Comparison of ENCODE assay signal across 17 cellular contexts in the genomic region with DNA sequence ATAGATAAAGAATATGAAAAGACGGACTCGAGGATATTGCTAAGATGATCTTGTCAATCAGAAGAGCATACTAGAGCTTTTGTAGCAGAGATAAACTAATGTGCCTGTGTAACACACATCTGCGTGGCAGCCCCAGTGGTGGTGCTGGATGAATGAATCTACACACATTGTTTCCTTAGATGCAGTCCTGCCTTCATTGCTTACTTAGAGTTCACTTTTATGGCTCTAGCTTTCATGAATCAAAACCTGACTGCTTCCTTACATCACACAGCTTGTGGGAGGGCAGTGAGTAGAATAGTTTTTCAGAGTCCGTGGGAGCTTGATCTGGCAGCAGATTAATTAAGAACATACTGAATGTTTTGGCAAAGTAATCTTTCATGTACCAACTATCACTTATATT.
DNase-seq lines count a peak whose midpoint lies in the region; ATAC-seq and TF ChIP-seq lines count a peak whose summit lies in the region.
"Had no signal": no experiment of that assay in that cellular context is flagged by ENCODE, and none has a peak within 500 bp of the region (broad histone marks: within the 10 kb centered on the region; RNA-seq: fewer than 3 reads in every experiment).

No MANE protein-coding gene starts in this region.

- dilution Hi-C loops in IMR-90 (cut with HindIII; ENCODE audit: low sequenced_read_pairs, unreplicated experiment) = no loop called here

- H3K56ac ChIP-seq in IMR-90 (ENCODE audit: extremely low read depth, insufficient read depth, low read length) = no peak overlapping the region

- H3K23ac ChIP-seq in IMR-90 (ENCODE audit: low read depth, low read length) = no peak overlapping the region; the same call in 1 of the 2 replicates

- H4K5ac ChIP-seq in IMR-90 (ENCODE audit: low read depth, low read length) = no peak overlapping the region

- H3K36me3 ChIP-seq in BLaER1 treated with 17β-estradiol and CSF1 and Interleukin-3, amounts not matched to agents 10 nM and 100 nM = peaks cover 0 to 15% (median 5%) of the 10 kb centered on the region in 11 experiments; a peak in 5 of 22 replicates
- H3K36me3 ChIP-seq in IMR-90 (ENCODE audit: control insufficient read depth, insufficient read depth, low read length) = no peaks in the 10 kb centered on the region
- H3K36me3 ChIP-seq: left ventricle myocardium inferior, SJCRH30, transverse colon had no signal

- intact Hi-C loops in IMR-90 (cut with micrococcal nuclease) = loop anchor here (5.0 kb wide), 1 partner anchor 358 kb away; no protein-coding TSS in a partner anchor

- no peak overlapping the region for H2AK9ac ChIP-seq in IMR-90 (replicated peaks; ENCODE audit: low read depth, low read length, poor library complexity)

- no peaks in the 10 kb centered on the region for H3K9me3 ChIP-seq in BLaER1 treated with 17β-estradiol and CSF1 and Interleukin-3, amounts not matched to agents 10 nM and 100 nM (replicated peaks in 1 of 11)
- no peaks in the 10 kb centered on the region for H3K9me3 ChIP-seq in IMR-90 (ENCODE audit: control insufficient read depth, insufficient read depth, low read length)
- H3K9me3 ChIP-seq: left ventricle myocardium inferior, transverse colon had no signal

- H4K20me1 ChIP-seq in BLaER1 treated with 17β-estradiol and CSF1 and Interleukin-3, amounts not matched to agents 10 nM and 100 nM = peaks cover 0 to 6% (median 0%) of the 10 kb centered on the region in 11 experiments; a peak in 1 of 22 replicates
- H4K20me1 ChIP-seq in IMR-90 (ENCODE audit: insufficient read depth, low read length) = no peaks in the 10 kb centered on the region; the same call in 1 of the 2 replicates

- H3K79me1 ChIP-seq in IMR-90 (ENCODE audit: low read depth in 1 of 2, low read length in 2 of 2) = peaks cover 0 to 4% of the 10 kb centered on the region in 2 experiments; a peak in 2 of 4 replicates

- POLR2A ChIA-PET in IMR-90 (lab: Charles Lee; ENCODE audit: unreplicated experiment) = no interaction called here

- no peak overlapping the region for H4K91ac ChIP-seq in IMR-90 (ENCODE audit: insufficient read depth, low read depth, low read length)

- H3K4ac ChIP-seq in IMR-90 (ENCODE audit: low read depth, low read length) = no peak overlapping the region

- H2BK5ac ChIP-seq in IMR-90 (ENCODE audit: low read depth, low read length, poor library complexity, severe bottlenecking) = no peak overlapping the region

- no peak; the same call in 1 of the 2 replicates for ATAC-seq in IMR-90 (ENCODE audit: low read depth)
- ATAC-seq: esophagus mucosa; stimulated activated naive CD8-positive, alpha-beta T cell treated with anti-CD3 and anti-CD28 coated beads, Interleukin-15, amount 100 ng/mL, for 72 hours had no signal

- peak overlapping the region in 2 of 11 experiments; percentile 49 to 68; a peak in 3 of 22 replicates for H3K27ac ChIP-seq in BLaER1 treated with 17β-estradiol and CSF1 and Interleukin-3, amounts not matched to agents 10 nM and 100 nM
- H3K27ac ChIP-seq in IMR-90 (ENCODE audit: insufficient read depth, low read length) = no peak overlapping the region
- H3K27ac ChIP-seq: left ventricle myocardium inferior, SJCRH30, transverse colon had no signal

- no peak overlapping the region for H3K4me3 ChIP-seq in BLaER1 treated with 17β-estradiol and CSF1 and Interleukin-3, amounts not matched to agents 10 nM and 100 nM
- H3K4me3 ChIP-seq in IMR-90 (ENCODE audit: insufficient read depth, low read depth, low read length) (no peak overlapping the region), fibroblast of mammary gland (ENCODE audit: control insufficient read depth, low read depth, low read length) (no peak overlapping the region)
- H3K4me3 ChIP-seq: left ventricle myocardium inferior, SJCRH30, transverse colon had no signal

- in situ Hi-C loops in IMR-90 (cut with MboI; ENCODE audit: low sequenced_read_pairs) = no loop called here

- H2AFZ ChIP-seq in IMR-90 (replicated peaks; ENCODE audit: low read length, poor library complexity) = no peak overlapping the region

- no peaks in the 10 kb centered on the region for H3K27me3 ChIP-seq in BLaER1 treated with 17β-estradiol and CSF1 and Interleukin-3, amounts not matched to agents 10 nM and 100 nM
- H3K27me3 ChIP-seq in IMR-90 (ENCODE audit: control insufficient read depth, insufficient read depth, low read length) = no peaks in the 10 kb centered on the region
- H3K27me3 ChIP-seq: SJCRH30, transverse colon had no signal

- no TSS peak for BruUV-seq in IMR-90 (replicated peaks; lab: Mats Ljungman, UMichigan)

- no peak overlapping the region for H3K14ac ChIP-seq in IMR-90 (replicated peaks; ENCODE audit: low read depth, low read length)

- no peak for TF ChIP-seq RAD21 in IMR-90 (IDR thresholded peaks at IDR 0.05; ENCODE audit: low read length)

- no peak overlapping the region for H3K18ac ChIP-seq in IMR-90 (ENCODE audit: low read depth, low read length)

- H2BK20ac ChIP-seq in IMR-90 (ENCODE audit: low read depth, low read length) = no peak overlapping the region

- H2BK15ac ChIP-seq in IMR-90 (ENCODE audit: low read depth, low read length) = no peak overlapping the region

- TF ChIP-seq CTCF in IMR-90 (conservative IDR thresholded peaks at IDR 0.05; ENCODE audit: low read depth, low read length) (no peak), fibroblast of mammary gland (conservative IDR thresholded peaks at IDR 0.05; ENCODE audit: control insufficient read depth, insufficient read depth, low read depth, low read length) (no peak)

- peaks cover 9 to 35% (median 30%) of the 10 kb centered on the region in 10 experiments; a peak in 18 of 20 replicates for H3K4me1 ChIP-seq in BLaER1 treated with 17β-estradiol and CSF1 and Interleukin-3, amounts not matched to agents 10 nM and 100 nM
- peaks cover 8% of the 10 kb centered on the region for H3K4me1 ChIP-seq in IMR-90 (ENCODE audit: control insufficient read depth, insufficient read depth, low read length)
- H3K4me1 ChIP-seq: transverse colon had no signal

- no peak for TF ChIP-seq POLR2A in IMR-90 (IDR thresholded peaks at IDR 0.05; ENCODE audit: low read depth, low read length)

- peak; percentile 15 for DNase-seq in IMR-90
- DNase-seq in fibroblast of mammary gland (ENCODE audit: low read depth) = peak; percentile 50
- peak; percentile 33 for DNase-seq in pons (ENCODE audit: low spot score)
- DNase-seq in NCI-H2196 (lab: John Stamatoyannopoulos, UW; ENCODE audit: unreplicated experiment) = no peak
- DNase-seq in epidermal melanocyte (ENCODE audit: insufficient read length, low spot score) = no peak
- no peak for DNase-seq in activated CD4-positive, alpha-beta T cell treated with anti-CD3 and anti-CD28 coated beads, Interleukin-2, amount 50 U/mL, for 48 hours
- no peak for DNase-seq in activated T-cell treated with anti-CD3 and anti-CD28 coated beads, Interleukin-2, amount 50 U/mL, for 1 hour
- DNase-seq: activated CD4-positive, alpha-beta memory T cell treated with anti-CD3 and anti-CD28 coated beads for 36 hours; amniotic stem cell; left ventricle myocardium inferior; NCI-H2227 treated with DMSO at 0.1 percent for 48 hours; stimulated activated CD4-positive, alpha-beta T cell treated with anti-CD3 and anti-CD28 coated beads, Interleukin-4, amount 100 ng/mL, for 1 hour; stimulated activated naive CD8-positive, alpha-beta T cell treated with anti-CD3 and anti-CD28 coated beads, Interleukin-15, amount 100 ng/mL, for 72 hours; transverse colon had no signal

- 50% methylated on average over 2 of the region's 4 CpGs; no CpG with 5 or more reads in 1 of the 2 experiments for whole genome bisulfite sequencing in IMR-90 (ENCODE audit: extremely low coverage in 2 of 2, insufficient read length in 1 of 2), 2 experiments

- no peak overlapping the region for H2BK120ac ChIP-seq in IMR-90 (ENCODE audit: low read depth, low read length)

- H2AK5ac ChIP-seq in IMR-90 (ENCODE audit: low read depth, low read length) = no peak overlapping the region

- H3K9ac ChIP-seq in BLaER1 treated with 17β-estradiol and CSF1 and Interleukin-3, amounts not matched to agents 10 nM and 100 nM = no peak overlapping the region
- no peak overlapping the region for H3K9ac ChIP-seq in IMR-90 (ENCODE audit: low read depth, low read length)

- peaks cover 8% of the 10 kb centered on the region for H3K9me1 ChIP-seq in IMR-90 (ENCODE audit: insufficient read depth, low read length)

- H3K4me2 ChIP-seq in BLaER1 treated with 17β-estradiol and CSF1 and Interleukin-3, amounts not matched to agents 10 nM and 100 nM = peak overlapping the region in 6 of 11 experiments; percentile 62 to 80 (median 71); a peak in 6 of 22 replicates
- H3K4me2 ChIP-seq in IMR-90 (ENCODE audit: low read depth, low read length) = no peak overlapping the region

- CTCF ChIA-PET in IMR-90 (lab: Yijun Ruan, JAX) = interaction anchor here (0.6 to 2.8 kb wide), 8 partner anchors 8 to 468 kb away, joined by 3 to 12 read pairs (median 4); no protein-coding TSS in a partner anchor

- H4K8ac ChIP-seq in IMR-90 (ENCODE audit: low read depth in 2 of 2, low read length in 2 of 2) = no peak overlapping the region

TF ChIP-seq in IMR-90, 13 proteins besides CTCF, POLR2A, EP300 and RAD21 (continues in another document):
- TF ChIP-seq FOS (IDR thresholded peaks at IDR 0.05; ENCODE audit: low read depth, low read length) = no peak
- TF ChIP-seq CHD1 (IDR thresholded peaks at IDR 0.05; ENCODE audit: low read depth, low read length) = no peak
- no peak for TF ChIP-seq NFE2L2 (IDR thresholded peaks at IDR 0.05; ENCODE audit: low read depth, low read length)
- TF ChIP-seq, protein P1, sequence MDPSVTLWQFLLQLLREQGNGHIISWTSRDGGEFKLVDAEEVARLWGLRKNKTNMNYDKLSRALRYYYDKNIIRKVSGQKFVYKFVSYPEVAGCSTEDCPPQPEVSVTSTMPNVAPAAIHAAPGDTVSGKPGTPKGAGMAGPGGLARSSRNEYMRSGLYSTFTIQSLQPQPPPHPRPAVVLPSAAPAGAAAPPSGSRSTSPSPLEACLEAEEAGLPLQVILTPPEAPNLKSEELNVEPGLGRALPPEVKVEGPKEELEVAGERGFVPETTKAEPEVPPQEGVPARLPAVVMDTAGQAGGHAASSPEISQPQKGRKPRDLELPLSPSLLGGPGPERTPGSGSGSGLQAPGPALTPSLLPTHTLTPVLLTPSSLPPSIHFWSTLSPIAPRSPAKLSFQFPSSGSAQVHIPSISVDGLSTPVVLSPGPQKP (IDR thresholded peaks at IDR 0.05; ENCODE audit: borderline replicate concordance, low read depth, low read length) = no peak
- TF ChIP-seq MAZ (IDR thresholded peaks at IDR 0.05; ENCODE audit: borderline replicate concordance, low read depth, low read length) = no peak
- no peak for TF ChIP-seq MAFK (IDR thresholded peaks at IDR 0.05; ENCODE audit: low read depth, low read length)
- no peak for TF ChIP-seq CEBPB (IDR thresholded peaks at IDR 0.05; ENCODE audit: low read depth, low read length)
- no peak for TF ChIP-seq RCOR1 (IDR thresholded peaks at IDR 0.05; ENCODE audit: insufficient replicate concordance, low read length)
- no peak for TF ChIP-seq SMC3 (IDR thresholded peaks at IDR 0.05; ENCODE audit: low read depth, low read length)
- no peak for TF ChIP-seq RFX5 (IDR thresholded peaks at IDR 0.05; ENCODE audit: low read depth, low read length)
- TF ChIP-seq MXI1 (IDR thresholded peaks at IDR 0.05; ENCODE audit: borderline replicate concordance, low read depth, low read length) = no peak

Comparison
In these comparisons a context has a peak if more than half of its experiments do, and no peak if none do; other contexts are left out.
1. DNase-seq: peak in IMR-90 (single experiment), fibroblast of mammary gland (single experiment) and pons (single experiment); none in NCI-H2196 (single experiment), epidermal melanocyte (single experiment), activated CD4-positive, alpha-beta T cell treated with anti-CD3 and anti-CD28 coated beads, Interleukin-2, amount 50 U/mL, for 48 hours (0 of 2) and activated T-cell treated with anti-CD3 and anti-CD28 coated beads, Interleukin-2, amount 50 U/mL, for 1 hour (single experiment).